ENCODE assay signal across 12 cellular contexts in genomic region chr1:20322825-20323612, GRCh38. TPM values are rescaled to one million over a fixed set of nuclear protein-coding genes. Genes with fewer than 3 reads are reported as not detected.
DNase-seq lines count a peak whose midpoint lies in the region; ATAC-seq, FAIRE-seq and TF ChIP-seq lines count a peak whose summit lies in the region.
"Had no signal": no experiment of that assay in that cellular context is flagged by ENCODE, and none has a peak within 500 bp of the region (broad histone marks: within the 10 kb centered on the region; RNA-seq: fewer than 3 reads in every experiment).

No MANE protein-coding gene starts in this region.

- POLR2A ChIA-PET in activated CD4-positive, alpha-beta T cell treated with anti-CD3 and anti-CD28 coated beads, Interleukin-2, amount 10 ng/mL, durations not matched to agents 7 days and 5 days (lab: Charles Lee), result no interaction called here
- POLR2A ChIA-PET in PC-3 (lab: Charles Lee; ENCODE audit: unreplicated experiment), result no interaction called here

- H3K4me1 Mint-ChIP-seq in activated CD4-positive, alpha-beta T cell treated with anti-CD3 and anti-CD28 coated beads, Interleukin-2, amount 10 ng/mL, durations not matched to agents 7 days and 5 days, result peaks cover 33% of the 10 kb centered on the region
- H3K4me1 Mint-ChIP-seq in osteocyte (ENCODE audit: unreplicated experiment), result no peaks in the 10 kb centered on the region

- no peaks in the 10 kb centered on the region for H3K9me2 ChIP-seq in PC-3 (replicated peaks; ENCODE audit: low read length)

- peak overlapping the region; percentile 45 for H3K4me3 Mint-ChIP-seq in activated CD4-positive, alpha-beta T cell treated with anti-CD3 and anti-CD28 coated beads, Interleukin-2, amount 10 ng/mL, durations not matched to agents 7 days and 5 days
- H3K4me3 Mint-ChIP-seq in osteocyte (ENCODE audit: unreplicated experiment), result no peak overlapping the region

- FAIRE-seq in bronchial epithelial cell (lab: Jason Lieb, UNC), result no peak

- no peak for TF ChIP-seq CTCF in bronchial epithelial cell (IDR thresholded peaks at IDR 0.05; ENCODE audit: insufficient read depth, low read length, severe bottlenecking)
- no peak for TF ChIP-seq CTCF in osteocyte (IDR thresholded peaks at IDR 0.05)
- no peak for TF ChIP-seq CTCF in PC-3 (conservative IDR thresholded peaks at IDR 0.05; ENCODE audit: low read depth, low read length)

- no peaks in the 10 kb centered on the region for H3K36me3 Mint-ChIP-seq in activated CD4-positive, alpha-beta T cell treated with anti-CD3 and anti-CD28 coated beads, Interleukin-2, amount 10 ng/mL, durations not matched to agents 7 days and 5 days (ENCODE audit: low read depth)
- H3K36me3 Mint-ChIP-seq in osteocyte (ENCODE audit: unreplicated experiment), result no peaks in the 10 kb centered on the region

- H4K20me1 ChIP-seq in PC-3 (ENCODE audit: low read length), result no peaks in the 10 kb centered on the region

- H3K4me1 ChIP-seq in PC-3 (ENCODE audit: insufficient read depth, low read length), result no peaks in the 10 kb centered on the region

- no peak overlapping the region for H3K4me2 ChIP-seq in PC-3 (ENCODE audit: low read length)

- intact Hi-C loops in PC-3 (cut with micrococcal nuclease), result no loop called here

- ATAC-seq in HG02610 (IDR thresholded peaks at IDR 0.05; ENCODE audit: unreplicated experiment) (no peak), PC-3 (no peak)

- DNase-seq in HT1080 (ENCODE audit: low read depth) (peak; percentile 69), bronchial epithelial cell (ENCODE audit: low read depth) (peak; percentile 27), nucleus accumbens (lab: John Stamatoyannopoulos, UW) (no peak), osteocyte (ENCODE audit: extremely low spot score, unreplicated experiment) (no peak), PC-3 (no peak)
- peak; percentile 53 for DNase-seq in activated CD4-positive, alpha-beta T cell treated with anti-CD3 and anti-CD28 coated beads, Interleukin-2, amount 10 ng/mL, durations not matched to agents 7 days and 5 days
- peak; percentile 20 to 34 for DNase-seq in stimulated activated CD4-positive, alpha-beta T cell treated with anti-CD3 and anti-CD28 coated beads, Interleukin-2, amount 100 ng/mL, for 48 hours
- DNase-seq: DMS 273 treated with DMSO at 0.1 percent for 48 hours, NCI-H187, retina, SIG-M5 had no signal

- H3K27me3 Mint-ChIP-seq in activated CD4-positive, alpha-beta T cell treated with anti-CD3 and anti-CD28 coated beads, Interleukin-2, amount 10 ng/mL, durations not matched to agents 7 days and 5 days, result peaks cover 21% of the 10 kb centered on the region
- H3K27me3 Mint-ChIP-seq in osteocyte (ENCODE audit: unreplicated experiment), result peaks cover 44% of the 10 kb centered on the region

- H3K9me3 ChIP-seq in PC-3 (ENCODE audit: low read length), result no peaks in the 10 kb centered on the region

- no peaks in the 10 kb centered on the region for H3K9me3 Mint-ChIP-seq in activated CD4-positive, alpha-beta T cell treated with anti-CD3 and anti-CD28 coated beads, Interleukin-2, amount 10 ng/mL, durations not matched to agents 7 days and 5 days
- H3K9me3 Mint-ChIP-seq in osteocyte (ENCODE audit: unreplicated experiment), result no peaks in the 10 kb centered on the region

- H3K27ac ChIP-seq in PC-3 (ENCODE audit: low read length), result no peak overlapping the region

- H3K9ac ChIP-seq in PC-3 (ENCODE audit: low read length), result no peak overlapping the region

- H3K4me3 ChIP-seq in bronchial epithelial cell (ENCODE audit: low read depth, low read length) (no peak overlapping the region), PC-3 (ENCODE audit: low read length) (no peak overlapping the region)

- H3K79me2 ChIP-seq in PC-3 (ENCODE audit: low read length), result no peaks in the 10 kb centered on the region

- no peaks in the 10 kb centered on the region for H3K36me3 ChIP-seq in bronchial epithelial cell (ENCODE audit: control insufficient read depth, insufficient read depth, low read length)
- H3K36me3 ChIP-seq in PC-3 (ENCODE audit: low read depth, low read length), result no peaks in the 10 kb centered on the region

- H3K27me3 ChIP-seq in bronchial epithelial cell (ENCODE audit: control insufficient read depth, insufficient read depth, low read length) (peaks cover 3% of the 10 kb centered on the region), PC-3 (ENCODE audit: low read length) (no peaks in the 10 kb centered on the region)

- peak overlapping the region; percentile 71 for H3K27ac Mint-ChIP-seq in activated CD4-positive, alpha-beta T cell treated with anti-CD3 and anti-CD28 coated beads, Interleukin-2, amount 10 ng/mL, durations not matched to agents 7 days and 5 days
- no peak overlapping the region for H3K27ac Mint-ChIP-seq in osteocyte (ENCODE audit: unreplicated experiment)

- no peaks in the 10 kb centered on the region for H3F3A ChIP-seq in PC-3 (ENCODE audit: low read length, unreplicated experiment)

- no TSS peak for BruUV-seq in PC-3 (replicated peaks; lab: Mats Ljungman, UMichigan)

- no peak overlapping the region for H2AFZ ChIP-seq in PC-3 (ENCODE audit: low read length)

- CTCF ChIA-PET in activated CD4-positive, alpha-beta T cell treated with anti-CD3 and anti-CD28 coated beads, Interleukin-2, amount 10 ng/mL, durations not matched to agents 7 days and 5 days (lab: Charles Lee), result interaction anchor here (1.1 kb wide), 1 partner anchor 39 kb away, joined by 3 read pairs; no protein-coding TSS in a partner anchor
- CTCF ChIA-PET in PC-3 (lab: Charles Lee), result no interaction called here

RNA-seq across cellular contexts. Expression of gene VWA5B1, which starts 32.3 kb away (rescaled TPM):
- total RNA-seq in HT1080 (2014; rRNA removed; shearing (Covaris generic)), result not detected in 2 replicates
- not detected in 2 replicates for polyA plus RNA-seq in HT1080 (2015; cell fraction: cytosol; rRNA removed)
- not detected in 2 replicates for polyA plus RNA-seq in HT1080 (2015; cell fraction: nucleus; rRNA removed)
- under 1 TPM in 1 of 2 experiments, not detected in 1; 0.15 TPM for total RNA-seq in activated CD4-positive, alpha-beta T cell treated with anti-CD3 and anti-CD28 coated beads, Interleukin-2, amount 10 ng/mL, durations not matched to agents 7 days and 5 days
- not detected in 2 replicates for total RNA-seq in bronchial epithelial cell
- total RNA-seq in osteocyte, result not detected in 2 replicates
- total RNA-seq in PC-3 (2014; rRNA removed), result not detected in 2 replicates

Comparison
In these comparisons a context has a peak if more than half of its experiments do, and no peak if none do; other contexts are left out.
1. DNase-seq: peak in HT1080 (single experiment), activated CD4-positive, alpha-beta T cell treated with anti-CD3 and anti-CD28 coated beads, Interleukin-2, amount 10 ng/mL, durations not matched to agents 7 days and 5 days (single experiment), bronchial epithelial cell (single experiment) and stimulated activated CD4-positive, alpha-beta T cell treated with anti-CD3 and anti-CD28 coated beads, Interleukin-2, amount 100 ng/mL, for 48 hours (2 of 2); none in nucleus accumbens (0 of 56), osteocyte (single experiment) and PC-3 (single experiment).